Comparison of ENCODE assay signal across 15 cellular contexts in the genomic region with DNA sequence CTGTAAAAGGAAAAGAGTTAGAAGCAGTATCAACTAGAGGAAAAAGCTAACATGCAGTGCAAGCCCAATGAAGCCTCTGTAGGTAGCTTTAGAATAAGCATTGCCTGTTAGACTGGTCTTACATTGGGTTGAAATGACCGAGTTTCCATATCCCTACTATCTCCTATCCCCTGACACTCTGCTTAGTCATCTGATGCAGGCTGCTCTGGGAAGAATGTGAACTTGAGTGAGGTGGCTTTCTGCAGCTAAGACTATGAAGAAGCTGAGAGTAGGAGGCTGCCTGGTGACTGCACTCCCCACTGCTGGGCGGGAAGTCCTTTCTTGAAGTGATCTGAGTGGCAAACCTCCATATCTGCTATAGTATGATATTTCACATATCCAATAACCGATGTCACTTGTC.
DNase-seq lines count a peak whose midpoint lies in the region; ATAC-seq and TF ChIP-seq lines count a peak whose summit lies in the region.
"Had no signal": no experiment of that assay in that cellular context is flagged by ENCODE, and none has a peak within 500 bp of the region (broad histone marks: within the 10 kb centered on the region; RNA-seq: fewer than 3 reads in every experiment).

No MANE protein-coding gene starts in this region.

- CTCF ChIA-PET in Panc1 (lab: Charles Lee) = no interaction called here
- CTCF ChIA-PET in activated CD4-positive, alpha-beta T cell treated with anti-CD3 and anti-CD28 coated beads, Interleukin-2, amount 10 ng/mL, durations not matched to agents 7 days and 5 days (lab: Charles Lee) = interaction anchor here (1.0 to 1.5 kb wide), 3 partner anchors 19 to 207 kb away, joined by 3 to 5 read pairs (median 4); no protein-coding TSS in a partner anchor

- H3K4me3 Mint-ChIP-seq in activated CD4-positive, alpha-beta T cell treated with anti-CD3 and anti-CD28 coated beads, Interleukin-2, amount 10 ng/mL, durations not matched to agents 7 days and 5 days = no peak overlapping the region
- H3K4me3 Mint-ChIP-seq: activated CD8-positive, alpha-beta T cell treated with anti-CD3 and anti-CD28 coated beads for 36 hours had no signal

- no peaks in the 10 kb centered on the region for H3K36me3 ChIP-seq in Panc1 (ENCODE audit: control insufficient read depth, insufficient read depth, low read length)
- H3K36me3 ChIP-seq in rectal smooth muscle tissue (ENCODE audit: control insufficient read depth, insufficient read depth, low read length) = no peaks in the 10 kb centered on the region
- no peaks in the 10 kb centered on the region for H3K36me3 ChIP-seq in right atrium auricular region
- H3K36me3 ChIP-seq: uterus had no signal

- in situ Hi-C loops in Panc1 (cut with HindIII; ENCODE audit: low pct_unique_long_range_greater_than_20kb, low sequenced_read_pairs) = no loop called here

- ATAC-seq in Panc1 = peak; percentile 60
- peak; percentile 26 for ATAC-seq in esophagus mucosa
- ATAC-seq: activated CD8-positive, alpha-beta T cell treated with anti-CD3 and anti-CD28 coated beads for 36 hours had no signal

- peaks cover 5% of the 10 kb centered on the region for H3K4me1 Mint-ChIP-seq in activated CD4-positive, alpha-beta T cell treated with anti-CD3 and anti-CD28 coated beads, Interleukin-2, amount 10 ng/mL, durations not matched to agents 7 days and 5 days

- H3K4me1 ChIP-seq in Panc1 (ENCODE audit: control insufficient read depth, insufficient read depth, low read length) (no peaks in the 10 kb centered on the region), rectal smooth muscle tissue (ENCODE audit: control insufficient read depth, insufficient read depth, low read length) (peaks cover 7% of the 10 kb centered on the region), right atrium auricular region (no peaks in the 10 kb centered on the region)
- H3K4me1 ChIP-seq: uterus had no signal

- no peak overlapping the region for H3K9ac ChIP-seq in rectal smooth muscle tissue (ENCODE audit: low read length)

- TF ChIP-seq CTCF in Panc1 (IDR thresholded peaks at IDR 0.05) (no peak), right atrium auricular region (IDR thresholded peaks at IDR 0.05) (no peak)

- H3K36me3 Mint-ChIP-seq in activated CD4-positive, alpha-beta T cell treated with anti-CD3 and anti-CD28 coated beads, Interleukin-2, amount 10 ng/mL, durations not matched to agents 7 days and 5 days (ENCODE audit: low read depth) = no peaks in the 10 kb centered on the region

- H3K9me3 ChIP-seq in Panc1 (ENCODE audit: control insufficient read depth, insufficient read depth, low read depth, low read length) = no peaks in the 10 kb centered on the region
- no peaks in the 10 kb centered on the region for H3K9me3 ChIP-seq in right atrium auricular region
- H3K9me3 ChIP-seq: uterus had no signal

- H3K9me3 Mint-ChIP-seq in activated CD4-positive, alpha-beta T cell treated with anti-CD3 and anti-CD28 coated beads, Interleukin-2, amount 10 ng/mL, durations not matched to agents 7 days and 5 days = no peaks in the 10 kb centered on the region

- no peak overlapping the region for H3K27ac ChIP-seq in Panc1 (ENCODE audit: low read length)
- peak overlapping the region; percentile 7 for H3K27ac ChIP-seq in rectal smooth muscle tissue (ENCODE audit: low read depth, low read length)
- H3K27ac ChIP-seq in right atrium auricular region = no peak overlapping the region
- H3K27ac ChIP-seq: uterus had no signal

- no peaks in the 10 kb centered on the region for H3K27me3 ChIP-seq in Panc1 (ENCODE audit: control insufficient read depth, insufficient read depth, low read length)
- no peaks in the 10 kb centered on the region for H3K27me3 ChIP-seq in rectal smooth muscle tissue (ENCODE audit: control insufficient read depth, insufficient read depth, low read length)
- no peaks in the 10 kb centered on the region for H3K27me3 ChIP-seq in right atrium auricular region
- H3K27me3 ChIP-seq: uterus had no signal

- POLR2A ChIA-PET in Panc1 (lab: Charles Lee) = interaction anchor here (0.6 kb wide), 1 partner anchor 11 kb away, joined by 9 read pairs; no protein-coding TSS in a partner anchor
- POLR2A ChIA-PET in activated CD4-positive, alpha-beta T cell treated with anti-CD3 and anti-CD28 coated beads, Interleukin-2, amount 10 ng/mL, durations not matched to agents 7 days and 5 days (lab: Charles Lee) = no interaction called here

- no peak overlapping the region for H3K27ac Mint-ChIP-seq in activated CD4-positive, alpha-beta T cell treated with anti-CD3 and anti-CD28 coated beads, Interleukin-2, amount 10 ng/mL, durations not matched to agents 7 days and 5 days
- H3K27ac Mint-ChIP-seq: activated CD8-positive, alpha-beta T cell treated with anti-CD3 and anti-CD28 coated beads for 36 hours; activated naive CD4-positive, alpha-beta T cell treated with anti-CD3 and anti-CD28 coated beads, Interleukin-2, amount 50 U/mL, for 72 hours had no signal

- H3K27me3 Mint-ChIP-seq in activated CD4-positive, alpha-beta T cell treated with anti-CD3 and anti-CD28 coated beads, Interleukin-2, amount 10 ng/mL, durations not matched to agents 7 days and 5 days = no peaks in the 10 kb centered on the region

- intact Hi-C loops in Panc1 (cut with micrococcal nuclease; ENCODE audit: unreplicated experiment) = no loop called here

- DNase-seq in Daoy (ENCODE audit: low read depth) (peak; percentile 34), Panc1 (ENCODE audit: low read depth, low spot score) (no peak), NOMO-1 (lab: John Stamatoyannopoulos, UW; ENCODE audit: unreplicated experiment in 2 of 2) (no peak), dedifferentiated amniotic fluid mesenchymal stem cell (ENCODE audit: extremely low spot score) (no peak), right atrium auricular region (ENCODE audit: low spot score) (no peak)
- DNase-seq in activated CD4-positive, alpha-beta T cell treated with anti-CD3 and anti-CD28 coated beads, Interleukin-2, amount 10 ng/mL, durations not matched to agents 7 days and 5 days = no peak
- DNase-seq: activated CD8-positive, alpha-beta T cell treated with anti-CD3 and anti-CD28 coated beads for 36 hours; effector CD4-positive, alpha-beta T cell; NCI-H1092 treated with DMSO at 0.1 percent for 48 hours; NCI-H69; T-helper 1 cell; uterus had no signal

- H3K4me3 ChIP-seq in Panc1 (ENCODE audit: low read depth in 2 of 2, low read length in 2 of 2) (no peak overlapping the region), rectal smooth muscle tissue (ENCODE audit: low read length) (no peak overlapping the region), right atrium auricular region (no peak overlapping the region)
- H3K4me3 ChIP-seq: uterus had no signal

- no TSS peak for BruUV-seq in Panc1 (replicated peaks; lab: Mats Ljungman, UMichigan)
